11 cellular contexts compared by ENCODE assay signal in the genomic region with DNA sequence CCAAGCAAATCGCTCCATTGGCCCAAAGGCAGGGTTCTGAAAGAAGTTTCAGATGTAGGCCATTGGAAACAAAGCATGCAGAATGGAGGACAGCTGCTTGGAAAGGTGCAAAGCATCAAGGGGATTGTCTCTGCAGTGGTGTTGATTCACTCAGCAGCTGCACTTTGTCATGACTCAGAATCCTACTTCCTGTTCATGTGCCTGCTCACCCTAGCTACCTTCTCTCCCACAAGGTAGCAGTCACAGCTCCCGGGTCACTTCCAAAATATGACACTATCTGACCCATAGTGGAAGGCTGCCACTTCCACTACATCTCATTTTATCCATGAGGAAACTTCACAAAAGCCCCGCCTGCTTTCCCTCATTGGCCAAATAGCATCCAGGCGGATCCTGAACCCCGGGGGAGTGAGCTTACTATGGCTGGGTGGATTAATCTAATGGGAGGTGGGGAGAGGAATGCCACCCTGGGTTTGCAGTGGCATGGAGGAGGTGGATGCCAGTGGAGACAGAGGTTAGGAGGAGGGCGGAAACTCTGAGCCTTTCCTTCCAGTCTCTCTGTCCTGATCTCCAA.
DNase-seq lines count a peak whose midpoint lies in the region; ATAC-seq, FAIRE-seq and TF ChIP-seq lines count a peak whose summit lies in the region.
"Had no signal": no experiment of that assay in that cellular context is flagged by ENCODE, and none has a peak within 500 bp of the region (broad histone marks: within the 10 kb centered on the region; RNA-seq: fewer than 3 reads in every experiment).

No MANE protein-coding gene starts in this region.

- H3K9me3 ChIP-seq in CD4-positive, CD25-positive, alpha-beta regulatory T cell (ENCODE audit: control insufficient read depth in 2 of 2, low read length in 2 of 2) = no peaks in the 10 kb centered on the region
- H3K9me3 ChIP-seq in astrocyte (ENCODE audit: insufficient read depth, low read depth, low read length) = no peaks in the 10 kb centered on the region
- H3K9me3 ChIP-seq in HAP-1 = peaks cover 3% of the 10 kb centered on the region; the same call in 1 of the 2 replicates
- H3K9me3 ChIP-seq: colonic mucosa, uterus had no signal

- H3K4me3 ChIP-seq in CD4-positive, CD25-positive, alpha-beta regulatory T cell (ENCODE audit: low read depth, low read length) = no peak overlapping the region
- H3K4me3 ChIP-seq in astrocyte (ENCODE audit: insufficient read depth, low read depth, low read length) (no peak overlapping the region), HAP-1 (no peak overlapping the region)
- H3K4me3 ChIP-seq: colonic mucosa, uterus had no signal

- no peak overlapping the region for H3K4me2 ChIP-seq in astrocyte (ENCODE audit: low read length)

- TF ChIP-seq CTCF in astrocyte (IDR thresholded peaks at IDR 0.05; ENCODE audit: insufficient read depth, low read depth, low read length) = no peak
- no peak for TF ChIP-seq CTCF in chondrocyte (IDR thresholded peaks at IDR 0.05)

- H3K27me3 ChIP-seq in CD4-positive, CD25-positive, alpha-beta regulatory T cell (ENCODE audit: control insufficient read depth, insufficient read depth, low read length) = no peaks in the 10 kb centered on the region
- H3K27me3 ChIP-seq in astrocyte (ENCODE audit: insufficient read depth, low read length) = peaks cover 3% of the 10 kb centered on the region
- peaks cover 14% of the 10 kb centered on the region; the same call in 1 of the 2 replicates for H3K27me3 ChIP-seq in HAP-1 (ENCODE audit: low read depth)
- H3K27me3 ChIP-seq: uterus had no signal

- no peak overlapping the region for H3K9ac ChIP-seq in astrocyte (ENCODE audit: low read length)

- H3K4me1 ChIP-seq in CD4-positive, CD25-positive, alpha-beta regulatory T cell (ENCODE audit: control insufficient read depth, insufficient read depth, low read length, poor library complexity, severe bottlenecking) = no peaks in the 10 kb centered on the region
- H3K4me1 ChIP-seq in astrocyte (ENCODE audit: insufficient read depth, low read length) (peaks cover 11% of the 10 kb centered on the region), HAP-1 (peaks cover under 1% of the 10 kb centered on the region; the same call in 1 of the 2 replicates)
- H3K4me1 ChIP-seq: colonic mucosa, uterus had no signal

- no peak overlapping the region for H3K4me3 Mint-ChIP-seq in CD4-positive, CD25-positive, alpha-beta regulatory T cell
- H3K4me3 Mint-ChIP-seq in astrocyte (ENCODE audit: unreplicated experiment) (no peak overlapping the region), chondrocyte (ENCODE audit: unreplicated experiment) (no peak overlapping the region)

- CTCF ChIA-PET in HEK293T (lab: Yijun Ruan, JAX) = interaction anchor here (0.9 kb wide), 1 partner anchor 163 kb away, joined by 3 read pairs; no protein-coding TSS in a partner anchor

- DNase-seq in CD4-positive, CD25-positive, alpha-beta regulatory T cell = peak in 1 of 3 donors; percentile 50
- DNase-seq in HT1080 (ENCODE audit: low read depth) (peak; percentile 80), astrocyte (ENCODE audit: low read depth) (peak; percentile 6), HK-2 (ENCODE audit: unreplicated experiment) (no peak), chondrocyte (ENCODE audit: low spot score) (no peak), HEK293T (ENCODE audit: extremely low spot score) (no peak), HAP-1 (ENCODE audit: low spot score in 2 of 2) (no peak)
- DNase-seq: Calu3, colonic mucosa, uterus had no signal

- POLR2A ChIA-PET in HEK293T (lab: Yijun Ruan, JAX) = no interaction called here

- in situ Hi-C loops in HAP-1 (cut with MboI; ENCODE audit: low sequenced_read_pairs) = no loop called here

- H3K79me2 ChIP-seq in astrocyte (ENCODE audit: insufficient read depth, low read length) = no peaks in the 10 kb centered on the region

- no peak overlapping the region for H2AFZ ChIP-seq in astrocyte (ENCODE audit: low read depth, low read length)

- peaks cover 19% of the 10 kb centered on the region for H3K27me3 Mint-ChIP-seq in CD4-positive, CD25-positive, alpha-beta regulatory T cell
- peaks cover 29% of the 10 kb centered on the region for H3K27me3 Mint-ChIP-seq in astrocyte (ENCODE audit: low read depth, unreplicated experiment)
- H3K27me3 Mint-ChIP-seq in chondrocyte (ENCODE audit: low read depth) = peaks cover 48% of the 10 kb centered on the region

- H3K27ac Mint-ChIP-seq in CD4-positive, CD25-positive, alpha-beta regulatory T cell = peak overlapping the region in 1 of 3 donors; percentile 76
- H3K27ac Mint-ChIP-seq in astrocyte (ENCODE audit: unreplicated experiment) (peak overlapping the region; percentile 15), chondrocyte (ENCODE audit: unreplicated experiment) (no peak overlapping the region)

- FAIRE-seq in astrocyte (lab: Jason Lieb, UNC) = no peak

- H3K4me1 Mint-ChIP-seq in CD4-positive, CD25-positive, alpha-beta regulatory T cell = peaks cover 0 to 14% (median 8%) of the 10 kb centered on the region in 4 donors
- peaks cover 22% of the 10 kb centered on the region for H3K4me1 Mint-ChIP-seq in astrocyte (ENCODE audit: low read depth, unreplicated experiment)
- H3K4me1 Mint-ChIP-seq in chondrocyte (ENCODE audit: low read depth) = peaks cover 8% of the 10 kb centered on the region

- no peaks in the 10 kb centered on the region for H3K36me3 ChIP-seq in CD4-positive, CD25-positive, alpha-beta regulatory T cell (ENCODE audit: control insufficient read depth, insufficient read depth, low read length)
- no peaks in the 10 kb centered on the region for H3K36me3 ChIP-seq in astrocyte (ENCODE audit: insufficient read depth, low read length)
- H3K36me3 ChIP-seq in HAP-1 (replicated peaks) = no peaks in the 10 kb centered on the region
- H3K36me3 ChIP-seq: colonic mucosa, uterus had no signal

- H3K36me3 Mint-ChIP-seq in CD4-positive, CD25-positive, alpha-beta regulatory T cell = no peaks in the 10 kb centered on the region
- H3K36me3 Mint-ChIP-seq in astrocyte (ENCODE audit: low read depth, unreplicated experiment) (no peaks in the 10 kb centered on the region), chondrocyte (ENCODE audit: low read depth) (no peaks in the 10 kb centered on the region)

- no peaks in the 10 kb centered on the region for H3K9me3 Mint-ChIP-seq in CD4-positive, CD25-positive, alpha-beta regulatory T cell
- H3K9me3 Mint-ChIP-seq in astrocyte (ENCODE audit: unreplicated experiment) = no peaks in the 10 kb centered on the region
- peaks cover 12% of the 10 kb centered on the region for H3K9me3 Mint-ChIP-seq in chondrocyte (ENCODE audit: low read depth)

- H3K27ac ChIP-seq in CD4-positive, CD25-positive, alpha-beta regulatory T cell (ENCODE audit: insufficient read depth, low read length, poor library complexity, severe bottlenecking) = no peak overlapping the region
- no peak overlapping the region for H3K27ac ChIP-seq in astrocyte (ENCODE audit: low read depth, low read length)
- H3K27ac ChIP-seq: colonic mucosa, uterus had no signal

- peak; percentile 66 to 75 for ATAC-seq in CD4-positive, CD25-positive, alpha-beta regulatory T cell (ENCODE audit: low read depth in 2 of 2)
- peak; percentile 58 for ATAC-seq in GM19463 (IDR thresholded peaks at IDR 0.05; ENCODE audit: unreplicated experiment)

- no peaks in the 10 kb centered on the region for H4K20me1 ChIP-seq in astrocyte (ENCODE audit: insufficient read depth, low read length)

TF ChIP-seq in HEK293T, 16 proteins besides CTCF, POLR2A, EP300 and RAD21:
- TF ChIP-seq FOXA1 (IDR thresholded peaks at IDR 0.05) = no peak
- no peak for TF ChIP-seq LEF1 (IDR thresholded peaks at IDR 0.05; ENCODE audit: borderline replicate concordance)
- TF ChIP-seq BHLHE40 (IDR thresholded peaks at IDR 0.05; ENCODE audit: borderline replicate concordance) = no peak
- TF ChIP-seq, protein P1, sequence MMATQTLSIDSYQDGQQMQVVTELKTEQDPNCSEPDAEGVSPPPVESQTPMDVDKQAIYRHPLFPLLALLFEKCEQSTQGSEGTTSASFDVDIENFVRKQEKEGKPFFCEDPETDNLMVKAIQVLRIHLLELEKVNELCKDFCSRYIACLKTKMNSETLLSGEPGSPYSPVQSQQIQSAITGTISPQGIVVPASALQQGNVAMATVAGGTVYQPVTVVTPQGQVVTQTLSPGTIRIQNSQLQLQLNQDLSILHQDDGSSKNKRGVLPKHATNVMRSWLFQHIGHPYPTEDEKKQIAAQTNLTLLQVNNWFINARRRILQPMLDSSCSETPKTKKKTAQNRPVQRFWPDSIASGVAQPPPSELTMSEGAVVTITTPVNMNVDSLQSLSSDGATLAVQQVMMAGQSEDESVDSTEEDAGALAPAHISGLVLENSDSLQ (IDR thresholded peaks at IDR 0.05) = no peak
- no peak for TF ChIP-seq NFRKB (IDR thresholded peaks at IDR 0.05)
- no peak for TF ChIP-seq ARNT (IDR thresholded peaks at IDR 0.05)
- no peak for TF ChIP-seq SUZ12 (IDR thresholded peaks at IDR 0.05)
- TF ChIP-seq FOXK2 (IDR thresholded peaks at IDR 0.05) = no peak
- no peak for TF ChIP-seq FOXM1 (IDR thresholded peaks at IDR 0.05; ENCODE audit: borderline replicate concordance)
- TF ChIP-seq CTBP1 (IDR thresholded peaks at IDR 0.05; ENCODE audit: borderline replicate concordance) = no peak
- no peak for TF ChIP-seq HDGF (IDR thresholded peaks at IDR 0.05; ENCODE audit: borderline replicate concordance)
- no peak for TF ChIP-seq SP1 (IDR thresholded peaks at IDR 0.05)
- no peak for TF ChIP-seq L3MBTL2 (conservative IDR thresholded peaks at IDR 0.05)
- TF ChIP-seq ELF4 (IDR thresholded peaks at IDR 0.05) = no peak
- no peak for TF ChIP-seq ZNF384 (IDR thresholded peaks at IDR 0.05)
- TF ChIP-seq TARDBP (IDR thresholded peaks at IDR 0.05) = no peak

Comparison
In these comparisons a context has a peak if more than half of its experiments do, and no peak if none do; other contexts are left out.
1. DNase-seq: peak in HT1080 (single experiment) and astrocyte (single experiment); none in HK-2 (single experiment), chondrocyte (single experiment), HEK293T (single experiment) and HAP-1 (0 of 2).